1 cellular context compared by ENCODE assay signal in the genomic region with DNA sequence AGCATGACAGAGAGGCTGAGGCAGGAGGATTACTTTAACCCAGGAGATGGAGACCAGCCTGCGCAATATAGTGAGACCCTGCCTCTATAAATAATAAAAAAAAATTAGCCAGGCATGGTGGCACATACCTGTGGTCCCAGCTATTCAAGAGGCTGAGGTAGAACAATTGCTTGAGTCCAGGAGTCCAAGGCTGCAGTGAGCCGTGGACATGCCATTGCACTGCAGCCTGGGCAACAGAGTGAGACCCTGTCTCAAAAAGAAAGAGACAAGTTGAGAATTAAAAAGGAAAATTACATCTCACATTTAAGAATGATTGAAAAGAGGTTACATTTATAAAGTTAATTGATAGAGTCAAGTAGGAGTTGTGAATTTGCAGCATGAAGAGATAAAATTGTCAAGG.
TF ChIP-seq lines count a peak whose summit lies in the region.

No MANE protein-coding gene starts in this region.

TF ChIP-seq in HEK293, 187 proteins besides CTCF, POLR2A, EP300 and RAD21 (continued from another document):
- no peak for TF ChIP-seq ZBTB44 (tag by site-specific recombination; IDR thresholded peaks at IDR 0.05)
